Comparison of ENCODE assay signal across 1 cellular context in the genomic region with DNA sequence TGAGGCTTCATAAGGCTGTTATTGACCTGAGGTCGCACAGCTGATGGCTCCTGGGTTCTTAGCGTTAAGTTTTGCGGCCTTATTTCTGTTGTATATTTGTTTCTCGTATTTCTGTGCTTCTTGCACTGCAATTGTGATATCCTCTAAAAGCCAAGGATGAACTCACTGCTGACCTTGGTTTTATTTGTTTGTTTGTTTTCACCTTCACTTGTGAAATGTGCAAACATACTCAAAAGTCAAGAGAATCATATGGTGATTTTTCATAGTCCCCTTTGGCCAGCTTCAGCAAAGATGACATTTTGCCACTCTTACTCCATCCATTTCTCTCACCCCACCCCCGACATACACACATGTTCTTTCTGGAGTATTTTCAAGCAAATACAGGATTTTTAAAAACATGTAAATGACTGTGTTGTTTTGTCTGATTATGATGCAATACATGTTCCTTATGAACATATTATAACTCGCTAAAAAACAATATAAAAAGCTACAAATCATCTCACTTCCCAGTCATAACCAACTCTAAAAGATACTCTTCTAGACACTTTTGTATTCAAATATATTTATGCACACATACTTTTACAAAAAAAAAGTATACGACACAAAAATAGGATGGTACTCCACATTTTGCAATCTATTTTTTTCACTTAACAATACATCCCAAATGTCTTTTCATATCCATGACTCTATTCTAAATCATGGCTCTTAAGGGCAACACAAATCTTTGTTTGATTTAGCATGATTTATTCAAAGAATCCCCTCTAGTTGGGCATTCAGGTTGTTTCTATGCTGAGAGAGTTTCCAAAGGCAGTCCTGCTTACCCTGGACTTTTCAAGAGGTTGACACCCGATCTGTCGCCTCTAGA.
TF ChIP-seq lines count a peak whose summit lies in the region.

No MANE protein-coding gene starts in this region.

TF ChIP-seq in K562, 482 proteins besides CTCF, POLR2A, EP300 and RAD21 (continued from another document):
- TF ChIP-seq, protein P1, sequence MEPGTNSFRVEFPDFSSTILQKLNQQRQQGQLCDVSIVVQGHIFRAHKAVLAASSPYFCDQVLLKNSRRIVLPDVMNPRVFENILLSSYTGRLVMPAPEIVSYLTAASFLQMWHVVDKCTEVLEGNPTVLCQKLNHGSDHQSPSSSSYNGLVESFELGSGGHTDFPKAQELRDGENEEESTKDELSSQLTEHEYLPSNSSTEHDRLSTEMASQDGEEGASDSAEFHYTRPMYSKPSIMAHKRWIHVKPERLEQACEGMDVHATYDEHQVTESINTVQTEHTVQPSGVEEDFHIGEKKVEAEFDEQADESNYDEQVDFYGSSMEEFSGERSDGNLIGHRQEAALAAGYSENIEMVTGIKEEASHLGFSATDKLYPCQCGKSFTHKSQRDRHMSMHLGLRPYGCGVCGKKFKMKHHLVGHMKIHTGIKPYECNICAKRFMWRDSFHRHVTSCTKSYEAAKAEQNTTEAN (CRISPR knock-in tag; IDR thresholded peaks at IDR 0.05) = no peak
- no peak for TF ChIP-seq PURB (CRISPR knock-in tag; IDR thresholded peaks at IDR 0.05; ENCODE audit: low read depth)
- TF ChIP-seq NFIX (CRISPR knock-in tag; IDR thresholded peaks at IDR 0.05; ENCODE audit: low read depth) = no peak
- TF ChIP-seq CEBPG (CRISPR knock-in tag; IDR thresholded peaks at IDR 0.05) = no peak
- peak; percentile 69 to 90 for TF ChIP-seq CEBPG (tag; conservative IDR thresholded peaks at IDR 0.05 in 1 of 2, IDR thresholded peaks at IDR 0.05 in 1 of 2)
- TF ChIP-seq ZNF224 (CRISPR knock-in tag; IDR thresholded peaks at IDR 0.05) = no peak
- no peak for TF ChIP-seq TARDBP (IDR thresholded peaks at IDR 0.05)
- TF ChIP-seq ZNF12 (CRISPR knock-in tag; IDR thresholded peaks at IDR 0.05) = no peak
- no peak for TF ChIP-seq ZNF23 (CRISPR knock-in tag; IDR thresholded peaks at IDR 0.05)
- no peak for TF ChIP-seq CBX3 (IDR thresholded peaks at IDR 0.05; ENCODE audit: borderline replicate concordance in 1 of 2, low read length in 2 of 2)
TF ChIP-seq in K562: peak in this region for 4.
